ENCODE assay signal across 2 cellular contexts in the genomic region with DNA sequence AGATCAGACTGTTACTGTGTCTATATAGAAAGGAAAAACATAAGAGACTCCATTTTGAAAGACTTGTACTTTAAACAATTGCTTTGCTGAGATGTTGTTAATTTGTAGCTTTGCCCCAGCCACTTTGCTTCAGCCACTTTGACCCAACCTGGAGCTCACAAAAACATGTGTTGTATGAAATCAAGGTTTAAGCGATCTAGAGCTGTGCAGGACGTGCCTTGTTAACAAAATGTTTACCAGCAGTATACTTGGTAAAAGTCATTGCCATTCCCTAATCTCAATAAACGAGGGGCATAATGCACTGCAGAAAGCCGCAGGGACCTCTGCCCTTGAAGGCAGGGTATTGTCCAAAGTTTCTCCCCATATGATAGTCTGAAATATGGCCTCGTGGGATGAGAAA.
DNase-seq lines count a peak whose midpoint lies in the region; TF ChIP-seq lines count a peak whose summit lies in the region.
"Not testable (repeated sequence)": the region's sequence is repeated elsewhere in the genome, so short reads cannot be mapped to it uniquely, and the experiment has no call there.

No MANE protein-coding gene starts in this region.

- TF ChIP-seq EP300 in esophagus muscularis mucosa (IDR thresholded peaks at IDR 0.05), result not testable (repeated sequence)

- H3K9me3 ChIP-seq in esophagus muscularis mucosa, result peaks cover 0 to 55% (median 42%) of the 10 kb centered on the region in 4 donors
- not testable (repeated sequence) for H3K9me3 ChIP-seq in vagina

- DNase-seq in esophagus muscularis mucosa (ENCODE audit: extremely low spot score), result peak; percentile 53
- DNase-seq in vagina (ENCODE audit: extremely low spot score in 2 of 2), result peak; percentile 43 to 67

- not testable (repeated sequence) for H3K27me3 ChIP-seq in esophagus muscularis mucosa, vagina

- not testable (repeated sequence) for TF ChIP-seq POLR2A in esophagus muscularis mucosa (IDR thresholded peaks at IDR 0.05; ENCODE audit: low read depth); vagina (IDR thresholded peaks at IDR 0.05)

- WGBS in esophagus muscularis mucosa, result 58% methylated on average over 5 of the region's 5 CpGs

- not testable (repeated sequence) for TF ChIP-seq CTCF in esophagus muscularis mucosa (IDR thresholded peaks at IDR 0.05); vagina (IDR thresholded peaks at IDR 0.05)

- not testable (repeated sequence) for H3K4me1 ChIP-seq in esophagus muscularis mucosa, vagina

- H3K36me3 ChIP-seq in esophagus muscularis mucosa, vagina: not testable (repeated sequence)

- intact Hi-C loops in esophagus muscularis mucosa (cut with DNase I); vagina (cut with DNase I): not testable (repeated sequence)

- H3K4me3 ChIP-seq in esophagus muscularis mucosa, vagina: not testable (repeated sequence)

- H3K27ac ChIP-seq in esophagus muscularis mucosa (replicated peaks in 1 of 4); vagina: not testable (repeated sequence)
